In genomic region chr6:127341471-127342202, GRCh38 we compare ENCODE assay signal across 1 cellular context.
TF ChIP-seq lines count a peak whose summit lies in the region.

No MANE protein-coding gene starts in this region.

TF ChIP-seq in GM12878, 131 proteins besides CTCF, POLR2A, EP300 and RAD21 (continued from another document):
- TF ChIP-seq SPI1 (IDR thresholded peaks at IDR 0.05; ENCODE audit: borderline replicate concordance, insufficient read depth, low read depth, low read length), result peak; percentile 84
- TF ChIP-seq GABPA (IDR thresholded peaks at IDR 0.05; ENCODE audit: low read depth), result 0 out of 2 replicates have a peak, but pooled peaks have one; percentile 1
- TF ChIP-seq ZNF384 (IDR thresholded peaks at IDR 0.05; ENCODE audit: borderline replicate concordance, low read depth, low read length), result peak; percentile 21; the same call in 1 of the 2 replicates
- peak; percentile 68 for TF ChIP-seq IKZF1 (conservative IDR thresholded peaks at IDR 0.05)
